Comparison of ENCODE assay signal across 10 cellular contexts in the genomic region with DNA sequence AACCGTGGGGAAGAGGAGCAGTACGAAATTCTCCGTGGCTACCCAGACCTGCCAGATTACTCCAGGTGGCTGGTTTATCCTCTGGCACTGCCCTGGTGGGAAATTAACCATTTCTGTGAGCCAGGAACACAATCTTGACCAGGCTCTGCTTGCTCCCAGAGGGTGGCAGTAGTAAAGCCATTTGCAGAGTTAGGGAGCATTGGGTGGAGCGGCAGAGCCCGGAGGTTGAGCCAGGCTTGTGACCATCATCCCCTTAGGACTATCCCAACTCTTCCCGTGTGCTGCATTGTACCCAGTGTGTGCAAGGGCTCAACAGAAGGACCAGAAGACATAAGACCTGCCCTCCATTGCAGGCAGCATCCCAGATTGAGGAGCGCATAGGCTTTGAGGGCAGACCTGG. TPM values are rescaled to one million over a fixed set of nuclear protein-coding genes. Genes with fewer than 3 reads are reported as not detected.
DNase-seq lines count a peak whose midpoint lies in the region; ATAC-seq, FAIRE-seq and TF ChIP-seq lines count a peak whose summit lies in the region.
"Had no signal": no experiment of that assay in that cellular context is flagged by ENCODE, and none has a peak within 500 bp of the region (broad histone marks: within the 10 kb centered on the region; RNA-seq: fewer than 3 reads in every experiment).

No MANE protein-coding gene starts in this region.

- no peaks in the 10 kb centered on the region for H3K36me3 Mint-ChIP-seq in activated T-cell treated with anti-CD3 and anti-CD28 coated beads, Interleukin-2, amount 50 U/mL, for 4 hours (ENCODE audit: insufficient read depth)
- H3K36me3 Mint-ChIP-seq: naive B cell had no signal

- no peak overlapping the region for H3K4me3 Mint-ChIP-seq in activated T-cell treated with anti-CD3 and anti-CD28 coated beads, Interleukin-2, amount 50 U/mL, for 4 hours
- H3K4me3 Mint-ChIP-seq: naive B cell had no signal

- DNase-seq in D721Med (ENCODE audit: insufficient read length, low spot score), result no peak
- DNase-seq in Karpas-422, result peak; percentile 52
- no peak for DNase-seq in brain microvascular endothelial cell
- DNase-seq in left colon, result peak; percentile 14 to 28
- no peak for DNase-seq in effector memory CD4-positive, alpha-beta T cell
- DNase-seq in activated T-cell treated with anti-CD3 and anti-CD28 coated beads, Interleukin-2, amount 50 U/mL, for 4 hours, result no peak
- no peak for DNase-seq in GM19239 (ENCODE audit: insufficient read length, low spot score)
- DNase-seq: activated CD4-positive, alpha-beta T cell treated with anti-CD3 and anti-CD28 coated beads for 4 hours; naive B cell had no signal

- no peak overlapping the region for H3K9ac ChIP-seq in Karpas-422 (ENCODE audit: low read length)

- no peaks in the 10 kb centered on the region for H3K9me3 Mint-ChIP-seq in activated T-cell treated with anti-CD3 and anti-CD28 coated beads, Interleukin-2, amount 50 U/mL, for 4 hours
- H3K9me3 Mint-ChIP-seq: naive B cell had no signal

- TF ChIP-seq CTCF in D721Med (IDR thresholded peaks at IDR 0.05; ENCODE audit: insufficient read depth, missing control alignments) (peak; percentile 44), brain microvascular endothelial cell (IDR thresholded peaks at IDR 0.05; ENCODE audit: low read depth, low read length, missing control alignments) (peak; percentile 41)

- no peak overlapping the region for H2AFZ ChIP-seq in Karpas-422 (ENCODE audit: low read length)

- no peak overlapping the region for H3K4me3 ChIP-seq in Karpas-422 (ENCODE audit: low read length)
- H3K4me3 ChIP-seq in brain microvascular endothelial cell (ENCODE audit: low read depth, low read length), result no peak overlapping the region
- no peak overlapping the region for H3K4me3 ChIP-seq in effector memory CD4-positive, alpha-beta T cell (ENCODE audit: insufficient read depth, low read depth, low read length, poor library complexity, severe bottlenecking)

- no peaks in the 10 kb centered on the region for H3K36me3 ChIP-seq in Karpas-422 (ENCODE audit: insufficient read depth, low read length)
- H3K36me3 ChIP-seq in brain microvascular endothelial cell (replicated peaks), result no peaks in the 10 kb centered on the region
- no peaks in the 10 kb centered on the region for H3K36me3 ChIP-seq in effector memory CD4-positive, alpha-beta T cell (ENCODE audit: control insufficient read depth, insufficient read depth, low read length)

- in situ Hi-C loops in brain microvascular endothelial cell (cut with HindIII; ENCODE audit: low pct_ligation_motif_present, low sequenced_read_pairs), result no loop called here

- H3K4me2 ChIP-seq in Karpas-422 (ENCODE audit: low read depth, low read length, poor library complexity, severe bottlenecking), result no peak overlapping the region

- H3K9me2 ChIP-seq in Karpas-422 (replicated peaks; ENCODE audit: insufficient read depth, low read length), result no peaks in the 10 kb centered on the region

- no peaks in the 10 kb centered on the region for H3K9me3 ChIP-seq in Karpas-422 (ENCODE audit: low read length)
- H3K9me3 ChIP-seq in effector memory CD4-positive, alpha-beta T cell (ENCODE audit: control insufficient read depth, low read length), result no peaks in the 10 kb centered on the region

- H3K79me2 ChIP-seq in Karpas-422 (ENCODE audit: low read length), result no peaks in the 10 kb centered on the region

- ATAC-seq in left colon (peak; percentile 84), HG03520 (IDR thresholded peaks at IDR 0.05; ENCODE audit: unreplicated experiment) (no peak)
- ATAC-seq in activated T-cell treated with anti-CD3 and anti-CD28 coated beads, Interleukin-2, amount 50 U/mL, for 4 hours, result no peak

- intact Hi-C loops in left colon (cut with DNase I, micrococcal nuclease), result no loop called here

- H3K4me1 Mint-ChIP-seq in activated T-cell treated with anti-CD3 and anti-CD28 coated beads, Interleukin-2, amount 50 U/mL, for 4 hours (ENCODE audit: low read depth), result no peaks in the 10 kb centered on the region
- H3K4me1 Mint-ChIP-seq: naive B cell had no signal

- H4K20me1 ChIP-seq in Karpas-422 (ENCODE audit: insufficient read depth, low read depth, low read length), result no peaks in the 10 kb centered on the region

- H3K27ac ChIP-seq in Karpas-422 (ENCODE audit: low read length) (no peak overlapping the region), brain microvascular endothelial cell (no peak overlapping the region)
- no peak overlapping the region for H3K27ac ChIP-seq in effector memory CD4-positive, alpha-beta T cell (ENCODE audit: insufficient read depth, low read length, poor library complexity, severe bottlenecking)

- H3K4me1 ChIP-seq in Karpas-422 (ENCODE audit: low read length), result no peaks in the 10 kb centered on the region
- H3K4me1 ChIP-seq in effector memory CD4-positive, alpha-beta T cell (ENCODE audit: control insufficient read depth, insufficient read depth, low read length, poor library complexity, severe bottlenecking), result no peaks in the 10 kb centered on the region

- FAIRE-seq in D721Med (lab: Jason Lieb, UNC), result no peak
- FAIRE-seq in GM19239 (lab: Jason Lieb, UNC), result no peak

- peaks cover 4% of the 10 kb centered on the region for H3K27me3 Mint-ChIP-seq in activated T-cell treated with anti-CD3 and anti-CD28 coated beads, Interleukin-2, amount 50 U/mL, for 4 hours (ENCODE audit: low read depth)

- H3K27me3 ChIP-seq in Karpas-422 (ENCODE audit: low read length), result no peaks in the 10 kb centered on the region
- no peaks in the 10 kb centered on the region for H3K27me3 ChIP-seq in brain microvascular endothelial cell (replicated peaks)
- no peaks in the 10 kb centered on the region for H3K27me3 ChIP-seq in effector memory CD4-positive, alpha-beta T cell (replicated peaks; ENCODE audit: control insufficient read depth, insufficient read depth, low read length, poor library complexity, severe bottlenecking)

RNA-seq across cellular contexts. Expression of a gene that starts 5.3 kb away (rescaled TPM):
- not detected in 2 replicates for total RNA-seq in Karpas-422 (2014; rRNA removed; shearing (Covaris generic); ENCODE audit: low replicate concordance)
- total RNA-seq in left colon, result 1 to 10 TPM; 2.3 to 3.6 TPM
- under 1 TPM; 0.13 to 0.35 (median 0.28) TPM for total RNA-seq in activated T-cell treated with anti-CD3 and anti-CD28 coated beads, Interleukin-2, amount 50 U/mL, for 4 hours

RNA-seq across cellular contexts. Expression of a gene that starts 56.6 kb away (rescaled TPM):
- not detected in 2 replicates for total RNA-seq in Karpas-422 (2014; rRNA removed; shearing (Covaris generic); ENCODE audit: low replicate concordance)
- total RNA-seq in left colon, result not detected
- not detected for total RNA-seq in activated T-cell treated with anti-CD3 and anti-CD28 coated beads, Interleukin-2, amount 50 U/mL, for 4 hours

Comparison
In these comparisons a context has a peak if more than half of its experiments do, and no peak if none do; other contexts are left out.
1. DNase-seq: peak in Karpas-422 (single experiment) and left colon (2 of 2); none in D721Med (single experiment), brain microvascular endothelial cell (single experiment), effector memory CD4-positive, alpha-beta T cell (0 of 3), activated T-cell treated with anti-CD3 and anti-CD28 coated beads, Interleukin-2, amount 50 U/mL, for 4 hours (single experiment) and GM19239 (single experiment).